In the genomic region with DNA sequence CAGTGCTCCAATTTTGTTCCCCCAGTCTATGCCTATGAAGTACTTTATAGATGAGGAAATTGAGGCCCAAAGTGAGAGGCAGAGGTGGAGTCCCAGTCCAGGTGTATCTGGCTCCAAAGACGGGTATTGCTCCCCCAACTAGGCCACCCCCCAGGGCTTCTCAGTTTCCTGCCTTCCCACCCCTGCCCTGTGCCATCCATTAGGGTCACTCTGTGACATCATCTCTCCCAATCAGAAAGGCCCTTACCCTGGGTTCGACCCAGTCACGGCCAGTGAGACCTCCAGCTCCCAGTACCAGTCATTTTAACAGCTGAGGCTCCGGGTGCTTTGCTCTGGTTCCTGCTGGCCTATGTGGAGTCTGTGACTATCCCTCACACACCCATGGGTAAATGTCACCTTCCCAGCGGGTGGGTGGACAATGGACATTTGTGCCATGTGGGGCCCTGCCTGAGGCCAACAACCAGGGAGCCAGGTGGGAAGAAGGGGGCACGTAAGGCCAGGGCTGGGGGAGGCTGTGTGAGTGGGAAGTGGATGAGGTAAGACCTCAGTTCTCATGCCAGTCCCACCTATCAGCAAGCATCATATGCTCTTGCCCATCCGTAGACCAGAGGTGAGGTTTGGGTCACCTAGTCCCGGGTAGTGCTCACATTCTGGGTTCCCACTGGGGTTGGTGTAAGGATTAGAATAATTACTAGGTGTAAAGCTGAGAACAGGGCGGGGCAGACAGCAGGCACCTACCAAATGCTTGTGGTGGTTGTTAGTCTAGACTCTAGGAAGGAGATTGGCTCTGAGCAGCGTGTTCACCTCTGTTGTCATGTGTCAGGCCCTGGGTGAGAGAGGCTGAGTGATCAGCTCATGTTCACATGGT, we compare ENCODE assay signal across 25 cellular contexts.
"Had no signal": no experiment of that assay in that cellular context is flagged by ENCODE, and none has a peak within 500 bp of the region (broad histone marks: within the 10 kb centered on the region; RNA-seq: fewer than 3 reads in every experiment).

No MANE protein-coding gene starts in this region.

- H3K9me3 ChIP-seq: body of pancreas, thoracic aorta had no signal

- H3K4me1 Mint-ChIP-seq: activated naive CD4-positive, alpha-beta T cell treated with anti-CD3 and anti-CD28 coated beads, Interleukin-2, amount 50 U/mL, for 24 hours; mesothelial cell of epicardium; nephron; stimulated activated memory B cell treated with anti-CD40 and anti-IgM and Interleukin-4, amounts not matched to agents 10 μg/mL and 1 μg/mL and 100 μg/mL, for 72 hours had no signal

- H3K4me3 Mint-ChIP-seq: activated CD4-positive, alpha-beta memory T cell treated with anti-CD3 and anti-CD28 coated beads for 36 hours; activated naive CD4-positive, alpha-beta T cell treated with anti-CD3 and anti-CD28 coated beads, Interleukin-2, amount 50 U/mL, for 24 hours; immature natural killer cell; mesothelial cell of epicardium; nephron; stimulated activated memory B cell treated with anti-CD40 and anti-IgM and Interleukin-4, amounts not matched to agents 10 μg/mL and 1 μg/mL and 100 μg/mL, for 72 hours had no signal

- ATAC-seq: body of pancreas; esophagus mucosa; sciatic nerve; stimulated activated memory B cell treated with anti-CD40 and anti-IgM and Interleukin-4, amounts not matched to agents 10 μg/mL and 1 μg/mL and 100 μg/mL, for 72 hours had no signal

- H3K4me3 ChIP-seq: body of pancreas, hepatocyte, left ventricle myocardium inferior, smooth muscle cell, thoracic aorta had no signal

- H3K36me3 ChIP-seq: left ventricle myocardium inferior, thoracic aorta had no signal

- H3K27me3 ChIP-seq: body of pancreas, hepatocyte had no signal

- DNase-seq: activated CD4-positive, alpha-beta memory T cell treated with anti-CD3 and anti-CD28 coated beads for 36 hours; activated CD4-positive, alpha-beta T cell treated with anti-CD3 and anti-CD28 coated beads for 48 hours; activated gamma-delta T cell treated with Interleukin-2 at 50 U/mL for 16 hours; activated T-cell treated with anti-CD3 and anti-CD28 coated beads, Interleukin-2, amount 50 U/mL, for 1 hour; anterior cingulate cortex; body of pancreas; caudate nucleus; dermis blood vessel endothelial cell; effector memory CD4-positive, alpha-beta T cell; glutamatergic neuron; immature natural killer cell; kidney glomerular epithelial cell; left ventricle myocardium inferior; mammary epithelial cell; nucleus accumbens; stimulated activated CD4-positive, alpha-beta T cell treated with anti-CD3 and anti-CD28 coated beads, Interleukin-15, amount 100 ng/mL, for 24 hours had no signal

- H3K36me3 Mint-ChIP-seq: activated CD4-positive, alpha-beta memory T cell treated with anti-CD3 and anti-CD28 coated beads for 36 hours; activated naive CD4-positive, alpha-beta T cell treated with anti-CD3 and anti-CD28 coated beads, Interleukin-2, amount 50 U/mL, for 24 hours; mesothelial cell of epicardium; stimulated activated memory B cell treated with anti-CD40 and anti-IgM and Interleukin-4, amounts not matched to agents 10 μg/mL and 1 μg/mL and 100 μg/mL, for 72 hours had no signal

- H3K4me1 ChIP-seq: body of pancreas, left ventricle myocardium inferior had no signal

- H3K27ac ChIP-seq: body of pancreas, hepatocyte, left ventricle myocardium inferior, thoracic aorta had no signal

- H3K27ac Mint-ChIP-seq: activated CD4-positive, alpha-beta memory T cell treated with anti-CD3 and anti-CD28 coated beads for 36 hours; activated naive CD4-positive, alpha-beta T cell treated with anti-CD3 and anti-CD28 coated beads, Interleukin-2, amount 50 U/mL, for 24 hours; mesothelial cell of epicardium; nephron; stimulated activated memory B cell treated with anti-CD40 and anti-IgM and Interleukin-4, amounts not matched to agents 10 μg/mL and 1 μg/mL and 100 μg/mL, for 72 hours had no signal
